Comparison of ENCODE assay signal across 8 cellular contexts in the genomic region with DNA sequence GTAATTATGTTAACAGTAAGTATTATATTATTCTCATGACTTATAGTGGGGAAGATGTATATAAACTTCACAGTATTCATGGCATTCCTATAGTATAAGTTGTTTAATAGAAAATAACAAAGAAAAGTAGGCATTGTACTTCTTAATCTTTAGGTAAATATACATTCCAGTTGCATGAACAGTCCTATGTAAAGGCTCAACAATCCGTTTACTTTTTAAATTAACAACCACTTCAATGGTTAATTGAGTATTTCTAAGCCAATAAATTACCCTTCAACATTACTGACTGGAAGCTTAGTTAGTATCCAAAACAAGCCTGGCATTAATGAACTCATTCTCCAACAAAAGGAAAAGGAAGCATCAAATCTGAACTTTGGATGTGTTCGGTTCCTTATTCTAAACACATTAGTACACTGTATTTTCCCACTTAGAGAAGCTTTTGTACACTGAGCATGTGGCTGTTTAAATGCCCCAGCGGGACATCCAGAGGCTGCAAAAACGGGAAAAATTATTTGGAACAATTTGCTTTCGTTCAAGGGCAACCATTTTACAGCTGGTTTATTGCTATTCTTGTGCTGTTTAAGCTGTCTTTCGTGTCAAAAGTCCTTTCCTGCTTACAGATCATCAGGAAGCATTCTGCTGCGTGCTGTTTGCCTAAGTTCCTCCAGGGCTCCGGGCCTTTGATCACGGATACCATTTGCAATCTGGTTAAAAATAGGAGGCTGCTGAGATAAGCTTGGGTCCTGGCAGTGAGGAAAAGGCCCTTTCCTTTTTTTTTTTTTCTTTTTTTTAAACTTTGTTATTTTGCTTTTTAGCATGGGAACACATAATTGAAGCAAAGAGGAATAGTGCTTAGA.
DNase-seq lines count a peak whose midpoint lies in the region; ATAC-seq, FAIRE-seq and TF ChIP-seq lines count a peak whose summit lies in the region.

No MANE protein-coding gene starts in this region.

- H3K36me3 ChIP-seq in ovary (no peaks in the 10 kb centered on the region), vagina (no peaks in the 10 kb centered on the region)

- peaks cover 1% of the 10 kb centered on the region for H3K4me1 ChIP-seq in ovary (ENCODE audit: insufficient read depth)
- peaks cover 5% of the 10 kb centered on the region for H3K4me1 ChIP-seq in vagina

- H3K4me3 ChIP-seq in ovary, result no peak overlapping the region
- H3K4me3 ChIP-seq in vagina, result no peak overlapping the region

- no peak for TF ChIP-seq EP300 in ovary (IDR thresholded peaks at IDR 0.05)

- ATAC-seq in GM21717 (IDR thresholded peaks at IDR 0.05; ENCODE audit: unreplicated experiment), result no peak

- TF ChIP-seq CTCF in ovary (IDR thresholded peaks at IDR 0.05) (peak in 1 of 3 donors; percentile 31), vagina (IDR thresholded peaks at IDR 0.05) (peak in 1 of 3 experiments; percentile 21)

- TF ChIP-seq POLR2A in ovary (IDR thresholded peaks at IDR 0.05) (no peak), vagina (IDR thresholded peaks at IDR 0.05) (no peak)

- H3K27me3 ChIP-seq in ovary (no peaks in the 10 kb centered on the region), vagina (no peaks in the 10 kb centered on the region)

- no peak for FAIRE-seq in GM19239 (lab: Jason Lieb, UNC)

- H3K9me3 ChIP-seq in ovary (no peaks in the 10 kb centered on the region), vagina (no peaks in the 10 kb centered on the region)

- WGBS in ovary, 3 donors, result 7 to 16% (median 9%) methylated on average over 9 of the region's 9 CpGs

- intact Hi-C loops in ovary (cut with DNase I), result no loop called here
- intact Hi-C loops in vagina (cut with DNase I), result no loop called here

- DNase-seq in EL (peak; percentile 45), RPMI7951 (ENCODE audit: low read depth) (peak; percentile 87), foreskin melanocyte (peak; percentile 68), ovary (peak; percentile 26 to 60 (median 50)), vagina (ENCODE audit: extremely low spot score in 2 of 2) (no peak), GM19239 (ENCODE audit: insufficient read length, low spot score) (no peak)
- DNase-seq in activated CD4-positive, CD25-positive, alpha-beta regulatory T cell treated with anti-CD3 and anti-CD28 coated beads, Interleukin-2, amount 50 U/mL, for 72 hours, result no peak

- peak overlapping the region in 1 of 2 donors; percentile 17 for H3K27ac ChIP-seq in ovary
- no peak overlapping the region for H3K27ac ChIP-seq in vagina

Comparison
In these comparisons a context has a peak if more than half of its experiments do, and no peak if none do; other contexts are left out.
1. DNase-seq: peak in EL (single experiment), RPMI7951 (single experiment), foreskin melanocyte (single experiment) and ovary (5 of 5); none in vagina (0 of 2), activated CD4-positive, CD25-positive, alpha-beta regulatory T cell treated with anti-CD3 and anti-CD28 coated beads, Interleukin-2, amount 50 U/mL, for 72 hours (single experiment) and GM19239 (single experiment).